In genomic region chr14:35699791-35700444, GRCh38 we compare ENCODE assay signal across 3 cellular contexts.
TF ChIP-seq lines count a peak whose summit lies in the region.

No MANE protein-coding gene starts in this region.

TF ChIP-seq in liver, 16 proteins besides CTCF, POLR2A, EP300 and RAD21 (continued from another document):
- TF ChIP-seq MAX (IDR thresholded peaks at IDR 0.05) (no peak), EGR1 (IDR thresholded peaks at IDR 0.05; ENCODE audit: low read depth in 2 of 2) (no peak), HNF4A (conservative IDR thresholded peaks at IDR 0.05) (peak; percentile 11 to 15)

TF ChIP-seq in HepG2, 621 proteins besides CTCF, POLR2A, EP300 and RAD21 (continued from another document):
- no peak for TF ChIP-seq STAT6 (CRISPR knock-in tag; IDR thresholded peaks at IDR 0.05; ENCODE audit: borderline replicate concordance)
- TF ChIP-seq JUNB (CRISPR knock-in tag; IDR thresholded peaks at IDR 0.05; ENCODE audit: borderline replicate concordance), result no peak
- no peak for TF ChIP-seq BCLAF1 (IDR thresholded peaks at IDR 0.05)

TF ChIP-seq in WTC11, 78 proteins besides CTCF, POLR2A, EP300 and RAD21:
- no peak for TF ChIP-seq ARID4B (CRISPR knock-in tag; IDR thresholded peaks at IDR 0.05; ENCODE audit: borderline replicate concordance)
- TF ChIP-seq ELF4 (CRISPR knock-in tag; IDR thresholded peaks at IDR 0.05; ENCODE audit: low read depth), result no peak
- TF ChIP-seq GABPB1 (CRISPR knock-in tag; IDR thresholded peaks at IDR 0.05), result no peak
- TF ChIP-seq PRDM15 (CRISPR knock-in tag; IDR thresholded peaks at IDR 0.05), result no peak
- no peak for TF ChIP-seq RORB (CRISPR knock-in tag; IDR thresholded peaks at IDR 0.05)
- TF ChIP-seq ZNF317 (CRISPR knock-in tag; IDR thresholded peaks at IDR 0.05; ENCODE audit: borderline replicate concordance, low read depth), result no peak
- TF ChIP-seq STAT6 (CRISPR knock-in tag; conservative IDR thresholded peaks at IDR 0.05; ENCODE audit: low read depth), result no peak
- no peak for TF ChIP-seq NR2C2 (CRISPR knock-in tag; IDR thresholded peaks at IDR 0.05)
- TF ChIP-seq ZNF425 (CRISPR knock-in tag; conservative IDR thresholded peaks at IDR 0.05), result no peak
- no peak for TF ChIP-seq ZNF281 (CRISPR knock-in tag; IDR thresholded peaks at IDR 0.05)
- TF ChIP-seq PRRX2 (CRISPR knock-in tag; IDR thresholded peaks at IDR 0.05), result no peak
- TF ChIP-seq CDX4 (CRISPR knock-in tag; IDR thresholded peaks at IDR 0.05; ENCODE audit: borderline replicate concordance), result no peak
- no peak for TF ChIP-seq CREM (CRISPR knock-in tag; IDR thresholded peaks at IDR 0.05)
